In the genomic region with DNA sequence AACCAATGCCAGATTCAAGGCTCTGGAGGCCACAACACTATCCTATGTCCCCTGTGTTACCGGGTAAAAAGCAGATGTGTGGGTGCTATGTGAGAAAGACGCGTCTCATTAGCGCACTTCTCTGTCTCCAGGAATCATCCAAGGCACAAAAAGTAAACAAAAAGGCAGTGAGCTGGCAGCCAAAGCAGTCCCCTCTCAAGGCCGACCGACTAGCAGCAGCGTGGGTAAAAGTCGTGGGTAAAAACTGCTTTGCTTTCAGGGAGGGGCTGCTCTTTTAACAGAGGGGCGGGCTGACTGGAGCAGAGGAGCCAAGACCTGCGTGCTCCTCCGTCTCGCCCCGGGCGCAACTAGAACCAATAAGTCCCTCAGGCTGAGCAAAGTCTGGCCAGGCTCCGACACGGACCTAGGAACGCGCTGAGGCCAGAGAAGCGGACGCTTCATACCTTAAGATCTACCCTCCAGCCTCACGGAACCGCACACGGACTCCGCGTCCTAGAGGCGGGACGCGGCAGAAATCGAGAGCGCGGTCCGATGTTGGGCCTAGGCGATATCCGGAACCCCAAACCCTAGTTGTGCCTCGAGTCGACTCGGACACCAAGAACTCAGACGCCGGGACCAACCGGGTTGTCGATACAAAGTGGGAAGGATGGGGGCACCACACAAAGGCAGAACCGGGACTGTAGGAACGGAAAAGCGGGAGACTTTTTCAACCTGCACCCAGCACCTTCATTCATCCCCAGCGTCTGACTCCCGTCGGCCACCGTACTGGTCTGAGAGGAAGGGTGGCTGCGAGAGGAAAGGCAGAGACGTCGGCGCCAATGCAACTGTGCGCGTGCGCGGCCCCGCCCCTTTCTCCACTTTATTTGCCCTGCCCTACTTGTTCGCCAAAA, we compare ENCODE assay signal across 1 cellular context.
TF ChIP-seq lines count a peak whose summit lies in the region.

A gene with protein sequence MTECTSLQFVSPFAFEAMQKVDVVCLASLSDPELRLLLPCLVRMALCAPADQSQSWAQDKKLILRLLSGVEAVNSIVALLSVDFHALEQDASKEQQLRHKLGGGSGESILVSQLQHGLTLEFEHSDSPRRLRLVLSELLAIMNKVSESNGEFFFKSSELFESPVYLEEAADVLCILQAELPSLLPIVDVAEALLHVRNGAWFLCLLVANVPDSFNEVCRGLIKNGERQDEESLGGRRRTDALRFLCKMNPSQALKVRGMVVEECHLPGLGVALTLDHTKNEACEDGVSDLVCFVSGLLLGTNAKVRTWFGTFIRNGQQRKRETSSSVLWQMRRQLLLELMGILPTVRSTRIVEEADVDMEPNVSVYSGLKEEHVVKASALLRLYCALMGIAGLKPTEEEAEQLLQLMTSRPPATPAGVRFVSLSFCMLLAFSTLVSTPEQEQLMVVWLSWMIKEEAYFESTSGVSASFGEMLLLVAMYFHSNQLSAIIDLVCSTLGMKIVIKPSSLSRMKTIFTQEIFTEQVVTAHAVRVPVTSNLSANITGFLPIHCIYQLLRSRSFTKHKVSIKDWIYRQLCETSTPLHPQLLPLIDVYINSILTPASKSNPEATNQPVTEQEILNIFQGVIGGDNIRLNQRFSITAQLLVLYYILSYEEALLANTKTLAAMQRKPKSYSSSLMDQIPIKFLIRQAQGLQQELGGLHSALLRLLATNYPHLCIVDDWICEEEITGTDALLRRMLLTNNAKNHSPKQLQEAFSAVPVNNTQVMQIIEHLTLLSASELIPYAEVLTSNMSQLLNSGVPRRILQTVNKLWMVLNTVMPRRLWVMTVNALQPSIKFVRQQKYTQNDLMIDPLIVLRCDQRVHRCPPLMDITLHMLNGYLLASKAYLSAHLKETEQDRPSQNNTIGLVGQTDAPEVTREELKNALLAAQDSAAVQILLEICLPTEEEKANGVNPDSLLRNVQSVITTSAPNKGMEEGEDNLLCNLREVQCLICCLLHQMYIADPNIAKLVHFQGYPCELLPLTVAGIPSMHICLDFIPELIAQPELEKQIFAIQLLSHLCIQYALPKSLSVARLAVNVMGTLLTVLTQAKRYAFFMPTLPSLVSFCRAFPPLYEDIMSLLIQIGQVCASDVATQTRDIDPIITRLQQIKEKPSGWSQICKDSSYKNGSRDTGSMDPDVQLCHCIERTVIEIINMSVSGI (minus strand): TSS at position 772 of the 890 bp plus-strand sequence. CDS start 1,338 bp downstream, outside the sequence.

TF ChIP-seq in HepG2, 621 proteins besides CTCF, POLR2A, EP300 and RAD21 (continued from another document and continues in another):
- TF ChIP-seq, protein P1, sequence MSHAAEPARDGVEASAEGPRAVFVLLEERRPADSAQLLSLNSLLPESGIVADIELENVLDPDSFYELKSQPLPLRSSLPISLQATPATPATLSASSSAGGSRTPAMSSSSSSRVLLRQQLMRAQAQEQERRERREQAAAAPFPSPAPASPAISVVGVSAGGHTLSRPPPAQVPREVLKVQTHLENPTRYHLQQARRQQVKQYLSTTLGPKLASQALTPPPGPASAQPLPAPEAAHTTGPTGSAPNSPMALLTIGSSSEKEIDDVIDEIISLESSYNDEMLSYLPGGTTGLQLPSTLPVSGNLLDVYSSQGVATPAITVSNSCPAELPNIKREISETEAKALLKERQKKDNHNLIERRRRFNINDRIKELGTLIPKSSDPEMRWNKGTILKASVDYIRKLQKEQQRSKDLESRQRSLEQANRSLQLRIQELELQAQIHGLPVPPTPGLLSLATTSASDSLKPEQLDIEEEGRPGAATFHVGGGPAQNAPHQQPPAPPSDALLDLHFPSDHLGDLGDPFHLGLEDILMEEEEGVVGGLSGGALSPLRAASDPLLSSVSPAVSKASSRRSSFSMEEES (CRISPR knock-in tag; IDR thresholded peaks at IDR 0.05): peak; percentile 81; the same call in 1 of the 2 replicates
- TF ChIP-seq ZNF383 (CRISPR knock-in tag; IDR thresholded peaks at IDR 0.05; ENCODE audit: borderline replicate concordance) (no peak; the same call in 1 of the 2 replicates), PLRG1 (conservative IDR thresholded peaks at IDR 0.05) (no peak), FOXO1 (CRISPR knock-in tag; IDR thresholded peaks at IDR 0.05) (0 out of 2 replicates have a peak, but pooled peaks have one; percentile 32), SIX1 (CRISPR knock-in tag; IDR thresholded peaks at IDR 0.05; ENCODE audit: borderline replicate concordance) (no peak; the same call in 1 of the 2 replicates), CHCHD3 (CRISPR knock-in tag; IDR thresholded peaks at IDR 0.05) (peak; percentile 65; the same call in 1 of the 2 replicates), NFKBIZ (CRISPR knock-in tag; IDR thresholded peaks at IDR 0.05) (peak; percentile 76), CENPX (CRISPR knock-in tag; IDR thresholded peaks at IDR 0.05) (no peak), ZFP62 (CRISPR knock-in tag; IDR thresholded peaks at IDR 0.05) (no peak), MLLT10 (CRISPR knock-in tag; IDR thresholded peaks at IDR 0.05) (no peak), ZNF546 (CRISPR knock-in tag; conservative IDR thresholded peaks at IDR 0.05) (peak; percentile 89; the same call in 1 of the 2 replicates), ZNF232 (CRISPR knock-in tag; IDR thresholded peaks at IDR 0.05; ENCODE audit: borderline replicate concordance) (peak; percentile 93), ZNF24 (IDR thresholded peaks at IDR 0.05) (no peak; the same call in 1 of the 2 replicates), ZNF205 (CRISPR knock-in tag; IDR thresholded peaks at IDR 0.05) (no peak), ZNF879 (CRISPR knock-in tag; IDR thresholded peaks at IDR 0.05) (no peak), MAFK (conservative IDR thresholded peaks at IDR 0.05 in 1 of 2, IDR thresholded peaks at IDR 0.05 in 1 of 2; ENCODE audit: low read length in 2 of 2) (no peak), DNMT1 (CRISPR knock-in tag; IDR thresholded peaks at IDR 0.05) (no peak), ZNF557 (CRISPR knock-in tag; IDR thresholded peaks at IDR 0.05) (0 out of 2 replicates have a peak, but pooled peaks have one; percentile 22), NFE2L1 (CRISPR knock-in tag; IDR thresholded peaks at IDR 0.05; ENCODE audit: borderline replicate concordance) (no peak), POLR2AphosphoS5 (IDR thresholded peaks at IDR 0.05; ENCODE audit: low read depth, low read length) (peak; percentile 98), ZNF768 (CRISPR knock-in tag; IDR thresholded peaks at IDR 0.05) (peak; percentile 87), ATAD3A (CRISPR knock-in tag; IDR thresholded peaks at IDR 0.05) (no peak; the same call in 1 of the 2 replicates), SNAPC2 (CRISPR knock-in tag; IDR thresholded peaks at IDR 0.05) (peak; percentile 89; the same call in 1 of the 2 replicates), JARID2 (CRISPR knock-in tag; IDR thresholded peaks at IDR 0.05; ENCODE audit: insufficient replicate concordance) (no peak), KDM3A (CRISPR knock-in tag; IDR thresholded peaks at IDR 0.05; ENCODE audit: low read depth) (peak; percentile 94), BRD4 (CRISPR knock-in tag; IDR thresholded peaks at IDR 0.05) (peak; percentile 82; the same call in 1 of the 2 replicates), NR3C1 (CRISPR knock-in tag; IDR thresholded peaks at IDR 0.05) (no peak), ZNF274 (CRISPR knock-in tag; IDR thresholded peaks at IDR 0.05) (peak; percentile 88; the same call in 1 of the 2 replicates), ZFAT (CRISPR knock-in tag; conservative IDR thresholded peaks at IDR 0.05) (no peak), CCDC6 (CRISPR knock-in tag; IDR thresholded peaks at IDR 0.05) (peak; percentile 74; the same call in 1 of the 2 replicates), ZNF558 (CRISPR knock-in tag; IDR thresholded peaks at IDR 0.05; ENCODE audit: borderline replicate concordance) (peak; percentile 86; the same call in 1 of the 2 replicates), SMAD9 (CRISPR knock-in tag; IDR thresholded peaks at IDR 0.05) (0 out of 2 replicates have a peak, but pooled peaks have one; percentile 47), NR2F6 (IDR thresholded peaks at IDR 0.05) (0 out of 2 replicates have a peak, but pooled peaks have one; percentile 20), NR2F6 (CRISPR knock-in tag; IDR thresholded peaks at IDR 0.05) (peak; percentile 39; the same call in 1 of the 2 replicates), CCAR2 (optimal IDR thresholded peaks at IDR 0.05; ENCODE audit: low read depth, low read length) (peak; percentile 8), ZNF567 (CRISPR knock-in tag; IDR thresholded peaks at IDR 0.05; ENCODE audit: borderline replicate concordance) (no peak; the same call in 1 of the 2 replicates), KAT7 (CRISPR knock-in tag; IDR thresholded peaks at IDR 0.05; ENCODE audit: borderline replicate concordance) (peak; percentile 98), JDP2 (CRISPR knock-in tag; IDR thresholded peaks at IDR 0.05; ENCODE audit: borderline replicate concordance) (no peak), REXO4 (CRISPR knock-in tag; IDR thresholded peaks at IDR 0.05; ENCODE audit: borderline replicate concordance) (peak; percentile 83; the same call in 1 of the 2 replicates), CHD4 (IDR thresholded peaks at IDR 0.05; ENCODE audit: borderline replicate concordance, low read length) (no peak)
- TF ChIP-seq, protein P2, sequence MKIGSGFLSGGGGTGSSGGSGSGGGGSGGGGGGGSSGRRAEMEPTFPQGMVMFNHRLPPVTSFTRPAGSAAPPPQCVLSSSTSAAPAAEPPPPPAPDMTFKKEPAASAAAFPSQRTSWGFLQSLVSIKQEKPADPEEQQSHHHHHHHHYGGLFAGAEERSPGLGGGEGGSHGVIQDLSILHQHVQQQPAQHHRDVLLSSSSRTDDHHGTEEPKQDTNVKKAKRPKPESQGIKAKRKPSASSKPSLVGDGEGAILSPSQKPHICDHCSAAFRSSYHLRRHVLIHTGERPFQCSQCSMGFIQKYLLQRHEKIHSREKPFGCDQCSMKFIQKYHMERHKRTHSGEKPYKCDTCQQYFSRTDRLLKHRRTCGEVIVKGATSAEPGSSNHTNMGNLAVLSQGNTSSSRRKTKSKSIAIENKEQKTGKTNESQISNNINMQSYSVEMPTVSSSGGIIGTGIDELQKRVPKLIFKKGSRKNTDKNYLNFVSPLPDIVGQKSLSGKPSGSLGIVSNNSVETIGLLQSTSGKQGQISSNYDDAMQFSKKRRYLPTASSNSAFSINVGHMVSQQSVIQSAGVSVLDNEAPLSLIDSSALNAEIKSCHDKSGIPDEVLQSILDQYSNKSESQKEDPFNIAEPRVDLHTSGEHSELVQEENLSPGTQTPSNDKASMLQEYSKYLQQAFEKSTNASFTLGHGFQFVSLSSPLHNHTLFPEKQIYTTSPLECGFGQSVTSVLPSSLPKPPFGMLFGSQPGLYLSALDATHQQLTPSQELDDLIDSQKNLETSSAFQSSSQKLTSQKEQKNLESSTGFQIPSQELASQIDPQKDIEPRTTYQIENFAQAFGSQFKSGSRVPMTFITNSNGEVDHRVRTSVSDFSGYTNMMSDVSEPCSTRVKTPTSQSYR (CRISPR knock-in tag; IDR thresholded peaks at IDR 0.05; ENCODE audit: borderline replicate concordance): peak; percentile 57; the same call in 1 of the 2 replicates
- TF ChIP-seq, protein P3, sequence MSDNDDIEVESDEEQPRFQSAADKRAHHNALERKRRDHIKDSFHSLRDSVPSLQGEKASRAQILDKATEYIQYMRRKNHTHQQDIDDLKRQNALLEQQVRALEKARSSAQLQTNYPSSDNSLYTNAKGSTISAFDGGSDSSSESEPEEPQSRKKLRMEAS (IDR thresholded peaks at IDR 0.05): peak; percentile 49; the same call in 1 of the 2 replicates
- TF ChIP-seq, protein P4, sequence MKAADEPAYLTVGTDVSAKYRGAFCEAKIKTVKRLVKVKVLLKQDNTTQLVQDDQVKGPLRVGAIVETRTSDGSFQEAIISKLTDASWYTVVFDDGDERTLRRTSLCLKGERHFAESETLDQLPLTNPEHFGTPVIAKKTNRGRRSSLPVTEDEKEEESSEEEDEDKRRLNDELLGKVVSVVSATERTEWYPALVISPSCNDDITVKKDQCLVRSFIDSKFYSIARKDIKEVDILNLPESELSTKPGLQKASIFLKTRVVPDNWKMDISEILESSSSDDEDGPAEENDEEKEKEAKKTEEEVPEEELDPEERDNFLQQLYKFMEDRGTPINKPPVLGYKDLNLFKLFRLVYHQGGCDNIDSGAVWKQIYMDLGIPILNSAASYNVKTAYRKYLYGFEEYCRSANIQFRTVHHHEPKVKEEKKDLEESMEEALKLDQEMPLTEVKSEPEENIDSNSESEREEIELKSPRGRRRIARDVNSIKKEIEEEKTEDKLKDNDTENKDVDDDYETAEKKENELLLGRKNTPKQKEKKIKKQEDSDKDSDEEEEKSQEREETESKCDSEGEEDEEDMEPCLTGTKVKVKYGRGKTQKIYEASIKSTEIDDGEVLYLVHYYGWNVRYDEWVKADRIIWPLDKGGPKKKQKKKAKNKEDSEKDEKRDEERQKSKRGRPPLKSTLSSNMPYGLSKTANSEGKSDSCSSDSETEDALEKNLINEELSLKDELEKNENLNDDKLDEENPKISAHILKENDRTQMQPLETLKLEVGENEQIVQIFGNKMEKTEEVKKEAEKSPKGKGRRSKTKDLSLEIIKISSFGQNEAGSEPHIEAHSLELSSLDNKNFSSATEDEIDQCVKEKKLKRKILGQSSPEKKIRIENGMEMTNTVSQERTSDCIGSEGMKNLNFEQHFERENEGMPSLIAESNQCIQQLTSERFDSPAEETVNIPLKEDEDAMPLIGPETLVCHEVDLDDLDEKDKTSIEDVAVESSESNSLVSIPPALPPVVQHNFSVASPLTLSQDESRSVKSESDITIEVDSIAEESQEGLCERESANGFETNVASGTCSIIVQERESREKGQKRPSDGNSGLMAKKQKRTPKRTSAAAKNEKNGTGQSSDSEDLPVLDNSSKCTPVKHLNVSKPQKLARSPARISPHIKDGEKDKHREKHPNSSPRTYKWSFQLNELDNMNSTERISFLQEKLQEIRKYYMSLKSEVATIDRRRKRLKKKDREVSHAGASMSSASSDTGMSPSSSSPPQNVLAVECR (CRISPR knock-in tag; IDR thresholded peaks at IDR 0.05; ENCODE audit: borderline replicate concordance): peak; percentile 97
- TF ChIP-seq, protein P5, sequence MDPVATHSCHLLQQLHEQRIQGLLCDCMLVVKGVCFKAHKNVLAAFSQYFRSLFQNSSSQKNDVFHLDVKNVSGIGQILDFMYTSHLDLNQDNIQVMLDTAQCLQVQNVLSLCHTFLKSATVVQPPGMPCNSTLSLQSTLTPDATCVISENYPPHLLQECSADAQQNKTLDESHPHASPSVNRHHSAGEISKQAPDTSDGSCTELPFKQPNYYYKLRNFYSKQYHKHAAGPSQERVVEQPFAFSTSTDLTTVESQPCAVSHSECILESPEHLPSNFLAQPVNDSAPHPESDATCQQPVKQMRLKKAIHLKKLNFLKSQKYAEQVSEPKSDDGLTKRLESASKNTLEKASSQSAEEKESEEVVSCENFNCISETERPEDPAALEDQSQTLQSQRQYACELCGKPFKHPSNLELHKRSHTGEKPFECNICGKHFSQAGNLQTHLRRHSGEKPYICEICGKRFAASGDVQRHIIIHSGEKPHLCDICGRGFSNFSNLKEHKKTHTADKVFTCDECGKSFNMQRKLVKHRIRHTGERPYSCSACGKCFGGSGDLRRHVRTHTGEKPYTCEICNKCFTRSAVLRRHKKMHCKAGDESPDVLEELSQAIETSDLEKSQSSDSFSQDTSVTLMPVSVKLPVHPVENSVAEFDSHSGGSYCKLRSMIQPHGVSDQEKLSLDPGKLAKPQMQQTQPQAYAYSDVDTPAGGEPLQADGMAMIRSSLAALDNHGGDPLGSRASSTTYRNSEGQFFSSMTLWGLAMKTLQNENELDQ (CRISPR knock-in tag; IDR thresholded peaks at IDR 0.05; ENCODE audit: borderline replicate concordance): peak; percentile 38; the same call in 1 of the 2 replicates
